12 cellular contexts compared by ENCODE assay signal in genomic region chr2:65370387-65371093, GRCh38.
DNase-seq lines count a peak whose midpoint lies in the region; ATAC-seq, FAIRE-seq and TF ChIP-seq lines count a peak whose summit lies in the region.
"Had no signal": no experiment of that assay in that cellular context is flagged by ENCODE, and none has a peak within 500 bp of the region (broad histone marks: within the 10 kb centered on the region; RNA-seq: fewer than 3 reads in every experiment).

No MANE protein-coding gene starts in this region.

- ATAC-seq in HG03460 (IDR thresholded peaks at IDR 0.05; ENCODE audit: unreplicated experiment) (peak; percentile 36), GM12878 (peak; percentile 77), foreskin keratinocyte (no peak)

- H3K4me3 ChIP-seq in GM12878 (0 out of 2 replicates have a peak overlapping the region, but pooled peaks have one; percentile 28), smooth muscle cell (no peak overlapping the region)

- TF ChIP-seq EP300 in GM12878 (IDR thresholded peaks at IDR 0.05; ENCODE audit: borderline replicate concordance in 1 of 2, control insufficient read depth in 1 of 2, low read depth in 2 of 2, low read length in 2 of 2): 0 out of 4 replicates have a peak, but pooled peaks of 1 of the 2 experiments have one; percentile 31

- peak; percentile 13 for DNase-seq in DMS 273 (lab: John Stamatoyannopoulos, UW; ENCODE audit: unreplicated experiment)
- no peak for DNase-seq in DMS 273 treated with DMSO at 0.1 percent for 48 hours (lab: John Stamatoyannopoulos, UW)
- peak; percentile 30 for DNase-seq in GM12878 (ENCODE audit: low read depth, low spot score)
- DNase-seq in smooth muscle cell (lab: John Stamatoyannopoulos, UW; ENCODE audit: unreplicated experiment): no peak
- no peak for DNase-seq in HTR-8/SVneo (ENCODE audit: insufficient read length, low spot score)
- no peak for DNase-seq in foreskin keratinocyte
- DNase-seq in nucleus accumbens (lab: John Stamatoyannopoulos, UW): no peak
- DNase-seq: activated CD4-positive, alpha-beta memory T cell treated with anti-CD3 and anti-CD28 coated beads, Interleukin-2, amount 10 ng/mL, durations not matched to agents 7 days and 5 days; effector CD8-positive, alpha-beta T cell; MM.1S had no signal

- RAD21 ChIA-PET in GM12878 (lab: Charles Lee; ENCODE audit: unreplicated experiment): interaction anchor here (0.9 to 1.7 kb wide), 10 partner anchors 11 to 71 kb away, joined by 3 to 8 read pairs (median 4); no protein-coding TSS in a partner anchor

- H3K79me2 ChIP-seq in GM12878 (ENCODE audit: control insufficient read depth, insufficient read depth, low read length): no peaks in the 10 kb centered on the region; the same call in 1 of the 2 replicates
- H3K79me2 ChIP-seq in smooth muscle cell (ENCODE audit: low read depth): peaks cover 84% of the 10 kb centered on the region

- H4K20me1 ChIP-seq in GM12878 (ENCODE audit: control insufficient read depth, insufficient read depth) (no peaks in the 10 kb centered on the region), smooth muscle cell (ENCODE audit: low read depth) (peaks cover 90% of the 10 kb centered on the region)

- intact Hi-C loops in GM12878 (cut with micrococcal nuclease; ENCODE audit: unreplicated experiment): no loop called here

- no TSS peak for BruUV-seq in GM12878 (replicated peaks; lab: Mats Ljungman, UMichigan)

- SMC1A ChIA-PET in GM12878 (lab: Charles Lee; ENCODE audit: uncharacterized antibody, unreplicated experiment): interaction anchor here (1.0 to 10.7 kb wide), 18 partner anchors 10 to 306 kb away, joined by 3 to 142 read pairs (median 4); no protein-coding TSS in a partner anchor

- 14% methylated on average over 7 of the region's 7 CpGs for WGBS in GM12878 (ENCODE audit: insufficient coverage, insufficient replicate concordance, low lambda C conversion rate, missing lambda C conversion rate)
- WGBS in smooth muscle cell (ENCODE audit: low lambda C conversion rate): 67% methylated on average over 7 of the region's 7 CpGs

- H2AFZ ChIP-seq in GM12878 (ENCODE audit: control insufficient read depth, low read depth, low read length) (no peak overlapping the region; the same call in 1 of the 2 replicates), smooth muscle cell (ENCODE audit: low read depth) (no peak overlapping the region)

- H3K4me2 ChIP-seq in GM12878 (ENCODE audit: control insufficient read depth, insufficient read depth) (peak overlapping the region; percentile 61), smooth muscle cell (peak overlapping the region; percentile 61)

- H3K36me3 ChIP-seq in GM12878 (ENCODE audit: control insufficient read depth in 2 of 2, insufficient read depth in 2 of 2, low read length in 1 of 2): no peaks in the 10 kb centered on the region
- no peaks in the 10 kb centered on the region for H3K36me3 ChIP-seq in smooth muscle cell (ENCODE audit: low read depth)

- H3K27ac ChIP-seq in GM12878 (ENCODE audit: control insufficient read depth, insufficient read depth) (peak overlapping the region; percentile 28; the same call in 1 of the 2 replicates), smooth muscle cell (ENCODE audit: low read depth) (peak overlapping the region; percentile 49), foreskin keratinocyte (no peak overlapping the region)
- H3K27ac ChIP-seq: 22Rv1 had no signal

- peaks cover 21% of the 10 kb centered on the region for H3F3A ChIP-seq in smooth muscle cell (ENCODE audit: low read depth)

- in situ Hi-C loops in GM12878 (cut with MboI): no loop called here

- POLR2A ChIA-PET in GM12878 (lab: Charles Lee): interaction anchor here (0.5 to 1.2 kb wide), 5 partner anchors 17 to 140 kb away, joined by 3 to 5 read pairs (median 4); no protein-coding TSS in a partner anchor

- H3K9me3 ChIP-seq in GM12878 (replicated peaks; ENCODE audit: control insufficient read depth, insufficient read depth, low read length) (no peaks in the 10 kb centered on the region), smooth muscle cell (replicated peaks; ENCODE audit: low read depth) (no peaks in the 10 kb centered on the region)

- CTCF ChIA-PET in GM12878 (lab: Yijun Ruan, JAX): interaction anchor here (0.5 to 6.2 kb wide), 8 partner anchors 9 to 305 kb away, joined by 3 to 31 read pairs (median 4); no protein-coding TSS in a partner anchor

- no peak overlapping the region for H3K9ac ChIP-seq in GM12878 (ENCODE audit: control insufficient read depth, insufficient read depth, low read length)
- H3K9ac ChIP-seq in smooth muscle cell (ENCODE audit: low read depth): no peak overlapping the region

- TF ChIP-seq POLR2A in GM12878 (IDR thresholded peaks at IDR 0.05; ENCODE audit: low read depth, low read length): no peak

- H3K27me3 ChIP-seq in GM12878 (replicated peaks in 1 of 2; ENCODE audit: control insufficient read depth in 2 of 2, insufficient read depth in 2 of 2, low read length in 1 of 2) (no peaks in the 10 kb centered on the region), smooth muscle cell (ENCODE audit: low read depth) (no peaks in the 10 kb centered on the region), foreskin keratinocyte (no peaks in the 10 kb centered on the region)

- TF ChIP-seq CTCF in GM12878 (IDR thresholded peaks at IDR 0.05 in 2 of 3, conservative IDR thresholded peaks at IDR 0.05 in 1 of 3; ENCODE audit: control insufficient read depth in 2 of 3, extremely low read depth in 1 of 3, insufficient read depth in 1 of 3, low read depth in 3 of 3, low read length in 3 of 3) (no peak), smooth muscle cell (IDR thresholded peaks at IDR 0.05; ENCODE audit: borderline replicate concordance, insufficient read depth, poor library complexity, severe bottlenecking) (no peak), foreskin keratinocyte (conservative IDR thresholded peaks at IDR 0.05) (no peak)

- FAIRE-seq in GM12878 (lab: Jason Lieb, UNC): peak; percentile 75
- no peak for FAIRE-seq in HTR-8/SVneo (lab: Jason Lieb, UNC)

- no peak for TF ChIP-seq RAD21 in GM12878 (IDR thresholded peaks at IDR 0.05; ENCODE audit: insufficient read depth, low read depth, low read length)

- H3K4me1 ChIP-seq in GM12878 (ENCODE audit: control insufficient read depth, insufficient read depth, low read length) (peaks cover 41% of the 10 kb centered on the region), smooth muscle cell (ENCODE audit: low read depth) (peaks cover 55% of the 10 kb centered on the region), foreskin keratinocyte (peaks cover 35% of the 10 kb centered on the region)

TF ChIP-seq in GM12878, 131 proteins besides CTCF, POLR2A, EP300 and RAD21 (continues in another document):
- no peak for TF ChIP-seq SREBF2 (IDR thresholded peaks at IDR 0.05; ENCODE audit: low read length)
- TF ChIP-seq CHD4 (IDR thresholded peaks at IDR 0.05): no peak
- 0 out of 3 replicates have a peak, but pooled peaks have one; percentile 34 for TF ChIP-seq POU2F2 (IDR thresholded peaks at IDR 0.05; ENCODE audit: borderline replicate concordance, low read depth, low read length)
- no peak for TF ChIP-seq TAF1 (IDR thresholded peaks at IDR 0.05; ENCODE audit: borderline replicate concordance, low read depth, low read length)
- no peak for TF ChIP-seq HDAC2 (IDR thresholded peaks at IDR 0.05)
- peak; percentile 38 to 61; a peak in 2 of 4 replicates for TF ChIP-seq BHLHE40 (IDR thresholded peaks at IDR 0.05; ENCODE audit: borderline replicate concordance in 1 of 2, low read depth in 2 of 2, low read length in 1 of 2)
- TF ChIP-seq ZBED1 (IDR thresholded peaks at IDR 0.05; ENCODE audit: borderline replicate concordance): 0 out of 2 replicates have a peak, but pooled peaks have one; percentile 34
- peak; percentile 72 for TF ChIP-seq MEF2B (IDR thresholded peaks at IDR 0.05; ENCODE audit: partially characterized antibody, poor library complexity, severe bottlenecking)
- TF ChIP-seq CEBPB (IDR thresholded peaks at IDR 0.05; ENCODE audit: borderline replicate concordance in 1 of 2, low read depth in 2 of 2, low read length in 2 of 2): no peak
- 0 out of 2 replicates have a peak, but pooled peaks have one; percentile 19 for TF ChIP-seq MLLT1 (IDR thresholded peaks at IDR 0.05)
- TF ChIP-seq EGR1 (IDR thresholded peaks at IDR 0.05; ENCODE audit: borderline replicate concordance in 1 of 2, low read depth in 2 of 2, low read length in 2 of 2): no peak
- TF ChIP-seq WRNIP1 (IDR thresholded peaks at IDR 0.05; ENCODE audit: borderline replicate concordance, low read depth, low read length): no peak
- TF ChIP-seq CREB1 (IDR thresholded peaks at IDR 0.05; ENCODE audit: low read depth): 0 out of 2 replicates have a peak, but pooled peaks have one; percentile 16
- no peak for TF ChIP-seq JUNB (IDR thresholded peaks at IDR 0.05)
- 0 out of 2 replicates have a peak, but pooled peaks have one; percentile 25 for TF ChIP-seq CHD2 (IDR thresholded peaks at IDR 0.05; ENCODE audit: borderline replicate concordance, low read depth, low read length)
- TF ChIP-seq IKZF2 (IDR thresholded peaks at IDR 0.05): peak; percentile 53 to 69
- 0 out of 2 replicates have a peak, but pooled peaks have one; percentile 24 for TF ChIP-seq RELB (IDR thresholded peaks at IDR 0.05; ENCODE audit: low read depth)
- no peak for TF ChIP-seq SIN3A (IDR thresholded peaks at IDR 0.05; ENCODE audit: low read depth, low read length)

Comparison
In these comparisons a context has a peak if more than half of its experiments do, and no peak if none do; other contexts are left out.
1. DNase-seq: peak in DMS 273 (single experiment) and GM12878 (single experiment); none in DMS 273 treated with DMSO at 0.1 percent for 48 hours (single experiment), smooth muscle cell (single experiment), HTR-8/SVneo (single experiment), foreskin keratinocyte (0 of 2) and nucleus accumbens (0 of 56).